Comparison of ENCODE assay signal across 19 cellular contexts in the genomic region with DNA sequence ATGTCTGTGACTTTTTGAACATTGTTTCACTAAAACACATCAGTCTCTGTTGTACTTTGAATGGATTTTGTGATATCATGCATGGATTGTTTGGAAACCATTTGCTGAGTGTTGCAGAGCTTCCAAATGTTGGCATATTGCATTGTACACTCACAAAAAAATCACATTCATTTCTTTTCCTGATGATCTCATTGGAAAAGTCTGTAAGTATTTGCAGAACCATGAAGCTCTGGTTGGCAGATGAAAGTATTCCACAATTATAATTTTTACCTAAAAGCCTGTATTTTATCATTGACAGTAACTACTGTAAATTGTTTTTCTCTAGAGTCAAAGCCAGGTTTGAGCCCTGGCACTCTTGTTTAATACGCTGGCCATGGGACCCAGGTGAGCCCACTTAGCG. TPM values are rescaled to one million over a fixed set of nuclear protein-coding genes. Genes with fewer than 3 reads are reported as not detected.
DNase-seq lines count a peak whose midpoint lies in the region; ATAC-seq, FAIRE-seq and TF ChIP-seq lines count a peak whose summit lies in the region.
"Had no signal": no experiment of that assay in that cellular context is flagged by ENCODE, and none has a peak within 500 bp of the region (broad histone marks: within the 10 kb centered on the region; RNA-seq: fewer than 3 reads in every experiment).

No MANE protein-coding gene starts in this region.

- H4K20me1 ChIP-seq in astrocyte (ENCODE audit: insufficient read depth, low read length) = peaks cover 81% of the 10 kb centered on the region
- H4K20me1 ChIP-seq in HepG2 (ENCODE audit: insufficient read depth, low read length) = peaks cover 11% of the 10 kb centered on the region; the same call in 1 of the 2 replicates
- no peaks in the 10 kb centered on the region for H4K20me1 ChIP-seq in GM23338 (replicated peaks; ENCODE audit: insufficient read depth)

- H3K27me3 ChIP-seq in astrocyte (ENCODE audit: insufficient read depth, low read length) (no peaks in the 10 kb centered on the region), HepG2 (ENCODE audit: control insufficient read depth in 1 of 2, insufficient read depth in 2 of 2, low read length in 2 of 2) (no peaks in the 10 kb centered on the region), GM23338 (ENCODE audit: insufficient read depth) (no peaks in the 10 kb centered on the region)

- CTCF ChIA-PET in HepG2 (lab: Yijun Ruan, JAX; ENCODE audit: low intra/inter-chr PET ratio, low total read pairs) = no interaction called here
- CTCF ChIA-PET in activated CD8-positive, alpha-beta T cell treated with anti-CD3 and anti-CD28 coated beads, Interleukin-2, amount 10 ng/mL, durations not matched to agents 7 days and 5 days (lab: Charles Lee) = no interaction called here

- H3K4me1 ChIP-seq in astrocyte (ENCODE audit: insufficient read depth, low read length) = peaks cover 4% of the 10 kb centered on the region
- H3K4me1 ChIP-seq in HepG2 (ENCODE audit: insufficient read depth, low read length) = peaks cover 25% of the 10 kb centered on the region
- peaks cover 15% of the 10 kb centered on the region; the same call in 1 of the 2 replicates for H3K4me1 ChIP-seq in GM23338 (ENCODE audit: insufficient read depth)

- no peaks in the 10 kb centered on the region for H3K9me2 ChIP-seq in GM23338 (ENCODE audit: insufficient read depth)

- TF ChIP-seq CTCF in astrocyte (IDR thresholded peaks at IDR 0.05; ENCODE audit: insufficient read depth, low read depth, low read length) = no peak
- no peak for TF ChIP-seq CTCF in HepG2 (CRISPR knock-in tag; IDR thresholded peaks at IDR 0.05)
- no peak for TF ChIP-seq CTCF in GM23338 (conservative IDR thresholded peaks at IDR 0.05; ENCODE audit: low read depth in 2 of 2)

- DNase-seq in AG08395 (ENCODE audit: low spot score) (peak; percentile 65), GM04503 (ENCODE audit: low read depth) (peak; percentile 34), astrocyte (ENCODE audit: low read depth) (peak; percentile 21), HepG2 (ENCODE audit: low spot score) (no peak), NCI-H524 treated with DMSO at 0.1 percent for 48 hours (lab: John Stamatoyannopoulos, UW) (no peak), GM23338 (ENCODE audit: low spot score) (no peak), left lobe of liver (ENCODE audit: low spot score) (no peak)
- no peak for DNase-seq in activated CD8-positive, alpha-beta T cell treated with anti-CD3 and anti-CD28 coated beads, Interleukin-2, amount 10 ng/mL, durations not matched to agents 7 days and 5 days
- DNase-seq: Kasumi-1; NCI-H1105 treated with DMSO at 0.1 percent for 48 hours; NCI-H187 treated with DMSO at 0.1 percent for 48 hours; NCI-H2171; NCI-H446; NK-92 treated with Interleukin-12 subunit alpha and Interleukin-12 subunit beta, amount 100 ng/mL, for 24 hours; OCI-M1 had no signal

- H3K27ac Mint-ChIP-seq in astrocyte (ENCODE audit: unreplicated experiment) = no peak overlapping the region
- H3K27ac Mint-ChIP-seq in activated CD8-positive, alpha-beta T cell treated with anti-CD3 and anti-CD28 coated beads, Interleukin-2, amount 10 ng/mL, durations not matched to agents 7 days and 5 days = no peak overlapping the region
- no peak overlapping the region for H3K27ac Mint-ChIP-seq in GM23338
- H3K27ac Mint-ChIP-seq: IgD-negative memory B cell had no signal

- intact Hi-C loops in HepG2 (cut with micrococcal nuclease; ENCODE audit: unreplicated experiment) = loop anchor here (5.0 kb wide), 1 partner anchor 439 kb away; no protein-coding TSS in a partner anchor

- no TSS peak for BruUV-seq in HepG2 (replicated peaks; lab: Mats Ljungman, UMichigan)

- no peak overlapping the region for H3K4me2 ChIP-seq in astrocyte (ENCODE audit: low read length)
- H3K4me2 ChIP-seq in HepG2 (ENCODE audit: low read depth, low read length) = no peak overlapping the region
- no peak overlapping the region for H3K4me2 ChIP-seq in GM23338

- H3K27me3 Mint-ChIP-seq in astrocyte (ENCODE audit: low read depth, unreplicated experiment) (no peaks in the 10 kb centered on the region), GM23338 (ENCODE audit: insufficient read depth, low read depth, poor library complexity) (no peaks in the 10 kb centered on the region)
- H3K27me3 Mint-ChIP-seq in activated CD8-positive, alpha-beta T cell treated with anti-CD3 and anti-CD28 coated beads, Interleukin-2, amount 10 ng/mL, durations not matched to agents 7 days and 5 days (ENCODE audit: low read depth) = no peaks in the 10 kb centered on the region
- H3K27me3 Mint-ChIP-seq: IgD-negative memory B cell had no signal

- H3K4me1 Mint-ChIP-seq in astrocyte (ENCODE audit: low read depth, unreplicated experiment) = peaks cover 11% of the 10 kb centered on the region
- H3K4me1 Mint-ChIP-seq in activated CD8-positive, alpha-beta T cell treated with anti-CD3 and anti-CD28 coated beads, Interleukin-2, amount 10 ng/mL, durations not matched to agents 7 days and 5 days (ENCODE audit: low read depth) = peaks cover 21% of the 10 kb centered on the region
- peaks cover 23% of the 10 kb centered on the region for H3K4me1 Mint-ChIP-seq in GM23338

- POLR2A ChIA-PET in HepG2 (lab: Yijun Ruan, JAX) = no interaction called here
- POLR2A ChIA-PET in activated CD8-positive, alpha-beta T cell treated with anti-CD3 and anti-CD28 coated beads, Interleukin-2, amount 10 ng/mL, durations not matched to agents 7 days and 5 days (lab: Charles Lee) = no interaction called here

- H3K27ac ChIP-seq in astrocyte (ENCODE audit: low read depth, low read length) (no peak overlapping the region), HepG2 (ENCODE audit: extremely low read length, insufficient read depth, low read length) (no peak overlapping the region), GM23338 (ENCODE audit: low read depth) (no peak overlapping the region)
- H3K27ac ChIP-seq: 22Rv1, C4-2B, RWPE1 had no signal

- H3K36me3 Mint-ChIP-seq in astrocyte (ENCODE audit: low read depth, unreplicated experiment) (peaks cover 12% of the 10 kb centered on the region), GM23338 (ENCODE audit: low read depth) (peaks cover 25% of the 10 kb centered on the region; the same call in 2 of the 3 replicates)
- H3K36me3 Mint-ChIP-seq in activated CD8-positive, alpha-beta T cell treated with anti-CD3 and anti-CD28 coated beads, Interleukin-2, amount 10 ng/mL, durations not matched to agents 7 days and 5 days (ENCODE audit: low read depth) = peaks cover 23% of the 10 kb centered on the region

- TF ChIP-seq EP300 in HepG2 (IDR thresholded peaks at IDR 0.05; ENCODE audit: low read depth in 2 of 2, low read length in 2 of 2) = no peak
- no peak for TF ChIP-seq EP300 in HepG2 (CRISPR knock-in tag; IDR thresholded peaks at IDR 0.05; ENCODE audit: borderline replicate concordance)

- H3K4me3 ChIP-seq in astrocyte (ENCODE audit: insufficient read depth, low read depth, low read length) (no peak overlapping the region), HepG2 (replicated peaks in 1 of 3; ENCODE audit: insufficient read depth in 1 of 3, low read depth in 2 of 3, low read length in 3 of 3) (no peak overlapping the region), GM23338 (no peak overlapping the region)

- H3F3A ChIP-seq in GM23338 (replicated peaks; ENCODE audit: low read depth) = peaks cover 21% of the 10 kb centered on the region

- no peak overlapping the region for H3K4me3 Mint-ChIP-seq in astrocyte (ENCODE audit: unreplicated experiment)
- no peak overlapping the region for H3K4me3 Mint-ChIP-seq in activated CD8-positive, alpha-beta T cell treated with anti-CD3 and anti-CD28 coated beads, Interleukin-2, amount 10 ng/mL, durations not matched to agents 7 days and 5 days
- no peak overlapping the region for H3K4me3 Mint-ChIP-seq in GM23338
- H3K4me3 Mint-ChIP-seq: IgD-negative memory B cell had no signal

- H2AFZ ChIP-seq in astrocyte (ENCODE audit: low read depth, low read length) (no peak overlapping the region), HepG2 (ENCODE audit: low read length) (no peak overlapping the region), GM23338 (no peak overlapping the region)

- H3K9ac ChIP-seq in astrocyte (ENCODE audit: low read length) (no peak overlapping the region), HepG2 (ENCODE audit: insufficient read depth, low read depth, low read length) (no peak overlapping the region)

- H3K9me3 ChIP-seq in astrocyte (ENCODE audit: insufficient read depth, low read depth, low read length) (no peaks in the 10 kb centered on the region), HepG2 (ENCODE audit: low read length) (no peaks in the 10 kb centered on the region)

- ATAC-seq in HepG2 (no peak), GM23338 (no peak), left lobe of liver (no peak)
- no peak for ATAC-seq in activated CD8-positive, alpha-beta T cell treated with anti-CD3 and anti-CD28 coated beads, Interleukin-2, amount 10 ng/mL, durations not matched to agents 7 days and 5 days

- no peaks in the 10 kb centered on the region for H3K36me3 ChIP-seq in astrocyte (ENCODE audit: insufficient read depth, low read length)
- H3K36me3 ChIP-seq in HepG2 (replicated peaks in 1 of 2; ENCODE audit: control insufficient read depth in 1 of 2, insufficient read depth in 2 of 2, low read length in 2 of 2) = peaks cover 9 to 47% of the 10 kb centered on the region in 2 experiments
- H3K36me3 ChIP-seq in GM23338 (ENCODE audit: insufficient read depth) = peaks cover 1% of the 10 kb centered on the region; the same call in 1 of the 2 replicates

- FAIRE-seq in astrocyte (lab: Jason Lieb, UNC) = no peak
- FAIRE-seq in HepG2 (lab: Jason Lieb, UNC) = peak; percentile 57

- H3K9me3 Mint-ChIP-seq in astrocyte (ENCODE audit: unreplicated experiment) = no peaks in the 10 kb centered on the region
- H3K9me3 Mint-ChIP-seq in activated CD8-positive, alpha-beta T cell treated with anti-CD3 and anti-CD28 coated beads, Interleukin-2, amount 10 ng/mL, durations not matched to agents 7 days and 5 days (ENCODE audit: insufficient read depth) = no peaks in the 10 kb centered on the region
- no peaks in the 10 kb centered on the region; the same call in 2 of the 3 replicates for H3K9me3 Mint-ChIP-seq in GM23338
- H3K9me3 Mint-ChIP-seq: IgD-negative memory B cell had no signal

- TF ChIP-seq POLR2A in HepG2 (IDR thresholded peaks at IDR 0.05; ENCODE audit: insufficient read depth in 1 of 2, low read depth in 2 of 2, low read length in 2 of 2) = no peak

- H3K79me2 ChIP-seq in astrocyte (ENCODE audit: insufficient read depth, low read length) (peaks cover 95% of the 10 kb centered on the region), HepG2 (ENCODE audit: insufficient read depth, low read length) (peaks cover 84% of the 10 kb centered on the region), GM23338 (replicated peaks; ENCODE audit: insufficient read depth) (peaks cover 72% of the 10 kb centered on the region)

- in situ Hi-C loops in HepG2 (cut with HindIII; ENCODE audit: extremely low pct_ligation_motif_present, low pct_unique_long_range_greater_than_20kb) = no loop called here

- TF ChIP-seq RAD21 in HepG2 (CRISPR knock-in tag; IDR thresholded peaks at IDR 0.05) = no peak

- WGBS in HepG2 (ENCODE audit: low lambda C conversion rate) = 97% methylated on average over 2 of the region's 2 CpGs

RNA-seq across cellular contexts. Expression of gene VAPB, which starts 42.1 kb away (rescaled TPM):
- total RNA-seq in astrocyte = 57.6 and 61.5 TPM in 2 replicates
- total RNA-seq in HepG2 (2016; rRNA removed; fragmentation: Illumina TruSeq; extraction: Trizol) = 18.6 and 39.5 TPM in 2 replicates
- 8.4 and 10.3 TPM in 2 replicates for total RNA-seq in HepG2 (2016; cell fraction: cytosol; rRNA removed; fragmentation: Illumina TruSeq; extraction: Trizol; ENCODE audit: low read depth)
- 17.8 and 34.8 TPM in 2 replicates for total RNA-seq in HepG2 (2016; cell fraction: insoluble cytoplasmic fraction; rRNA removed; fragmentation: Illumina TruSeq; extraction: Trizol)
- total RNA-seq in HepG2 (2016; cell fraction: membrane; rRNA removed; fragmentation: Illumina TruSeq; extraction: Trizol) = 22.3 and 22.4 TPM in 2 replicates
- 26.5 and 27.8 TPM in 2 replicates for total RNA-seq in HepG2 (2016; cell fraction: nucleus; rRNA removed; fragmentation: Illumina TruSeq; extraction: Trizol)
- polyA plus RNA-seq in HepG2 (2011; rRNA removed) = 40.5 and 48.5 TPM in 2 replicates
- 28.8 and 43.5 TPM in 2 replicates for polyA plus RNA-seq in HepG2 (2011; cell fraction: cytosol; rRNA removed)
- 25.8 and 29.7 TPM in 2 replicates for polyA plus RNA-seq in HepG2 (2011; cell fraction: nucleus; rRNA removed)
- 65.3 and 69.0 TPM in 2 replicates for polyA plus RNA-seq in HepG2 (2012)
- 10.2 and 12.1 TPM in 2 replicates for polyA plus RNA-seq in HepG2 (2016; cell fraction: cytosol; fragmentation: Illumina TruSeq; extraction: Trizol; ENCODE audit: low read depth)
- 58.7 and 72.2 TPM in 2 replicates for polyA plus RNA-seq in HepG2 (2016; cell fraction: insoluble cytoplasmic fraction; fragmentation: Illumina TruSeq; extraction: Trizol; ENCODE audit: low read depth)
- polyA plus RNA-seq in HepG2 (2016; cell fraction: membrane; fragmentation: Illumina TruSeq; extraction: Trizol; ENCODE audit: low read depth) = 23.4 and 25.9 TPM in 2 replicates
- polyA plus RNA-seq in HepG2 (2016; cell fraction: nucleus; fragmentation: Illumina TruSeq; extraction: Trizol; ENCODE audit: insufficient read depth, low read depth) = 58.8 and 66.1 TPM in 2 replicates
- 31.5 and 42.0 TPM in 2 replicates for polyA minus RNA-seq in HepG2 (2011; rRNA and poly(A)+ RNA removed; ENCODE audit: low replicate concordance)
- 26.7 and 39.2 TPM in 2 replicates for polyA minus RNA-seq in HepG2 (2011; cell fraction: cytosol; rRNA and poly(A)+ RNA removed)
- polyA minus RNA-seq in HepG2 (2011; cell fraction: nucleus; rRNA and poly(A)+ RNA removed) = 50.6 and 58.1 TPM in 2 replicates
- total RNA-seq in activated CD8-positive, alpha-beta T cell treated with anti-CD3 and anti-CD28 coated beads, Interleukin-2, amount 10 ng/mL, durations not matched to agents 7 days and 5 days = 10 to 100 TPM; 34.5 to 36.8 TPM
- 22.9 and 24.7 TPM in 2 replicates for total RNA-seq in GM23338 (2014; rRNA removed; shearing (Covaris generic))
- 17.4 and 18.8 TPM in 2 replicates for polyA plus RNA-seq in GM23338 (2016; fragmentation: Nextera tagmentation; extraction: Ambion mirVana)
- 41.6 TPM for total RNA-seq in left lobe of liver

Comparison
In these comparisons a context has a peak if more than half of its experiments do, and no peak if none do; other contexts are left out.
1. DNase-seq: peak in AG08395 (single experiment), GM04503 (single experiment) and astrocyte (single experiment); none in HepG2 (single experiment), activated CD8-positive, alpha-beta T cell treated with anti-CD3 and anti-CD28 coated beads, Interleukin-2, amount 10 ng/mL, durations not matched to agents 7 days and 5 days (single experiment), NCI-H524 treated with DMSO at 0.1 percent for 48 hours (single experiment), GM23338 (single experiment) and left lobe of liver (single experiment).